Comparison of ENCODE assay signal across 25 cellular contexts in the genomic region with DNA sequence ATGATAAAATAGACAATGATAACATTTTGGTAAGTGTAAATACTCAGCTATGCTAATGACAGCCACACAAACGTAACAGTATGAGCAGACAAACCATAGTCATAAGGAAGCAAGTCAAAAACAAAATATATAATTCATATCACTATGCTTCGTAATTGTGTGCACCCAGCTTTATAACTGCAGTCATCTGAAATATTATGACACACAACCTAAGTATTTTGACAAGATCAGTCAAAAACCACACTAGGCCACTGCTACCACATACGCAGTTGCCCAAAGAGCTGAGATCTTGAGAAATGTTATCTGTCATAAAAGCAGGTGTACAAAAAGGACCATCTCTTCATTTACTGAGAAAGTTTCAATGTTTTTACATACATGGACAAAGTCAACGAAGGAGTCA.
"Had no signal": no experiment of that assay in that cellular context is flagged by ENCODE, and none has a peak within 500 bp of the region (broad histone marks: within the 10 kb centered on the region; RNA-seq: fewer than 3 reads in every experiment).

No MANE protein-coding gene starts in this region.

- FAIRE-seq: islet of Langerhans had no signal

- DNase-seq: effector CD8-positive, alpha-beta T cell; endodermal cell; foreskin fibroblast; heart left ventricle; left cardiac atrium; left lung; mesenchymal stem cell; mucosa of descending colon; naive thymus-derived CD4-positive, alpha-beta T cell; right lobe of liver; stimulated activated CD4-positive, alpha-beta T cell treated with anti-CD3 and anti-CD28 coated beads, Interleukin-12 subunit alpha, Interleukin-12 subunit beta, amount 100 ng/mL, for 4 hours; stimulated activated CD4-positive, alpha-beta T cell treated with anti-CD3 and anti-CD28 coated beads, Interleukin-1b, Interleukin-23, amount 100 ng/mL, for 48 hours; stimulated activated CD4-positive, alpha-beta T cell treated with anti-CD3 and anti-CD28 coated beads, Interleukin-4, amount 100 ng/mL, for 1 hour; stimulated activated CD8-positive, alpha-beta memory T cell treated with anti-CD3 and anti-CD28 coated beads, Interleukin-4, amount 100 ng/mL, for 48 hours; stimulated activated naive CD4-positive, alpha-beta T cell treated with Interleukin-2 at 50 U/mL for 16 hours; stomach; thyroid gland; trophoblast cell had no signal

- H3K27ac ChIP-seq: epithelial cell of prostate, gastroesophageal sphincter, heart left ventricle, hepatocyte, left lung, neural progenitor cell, parathyroid adenoma, right lobe of liver, stomach, thyroid gland had no signal

- ATAC-seq: esophagus mucosa; gastroesophageal sphincter; heart left ventricle; left cardiac atrium; left lung; mucosa of descending colon; naive thymus-derived CD4-positive, alpha-beta T cell; right lobe of liver had no signal
